15 cellular contexts compared by ENCODE assay signal in the genomic region with DNA sequence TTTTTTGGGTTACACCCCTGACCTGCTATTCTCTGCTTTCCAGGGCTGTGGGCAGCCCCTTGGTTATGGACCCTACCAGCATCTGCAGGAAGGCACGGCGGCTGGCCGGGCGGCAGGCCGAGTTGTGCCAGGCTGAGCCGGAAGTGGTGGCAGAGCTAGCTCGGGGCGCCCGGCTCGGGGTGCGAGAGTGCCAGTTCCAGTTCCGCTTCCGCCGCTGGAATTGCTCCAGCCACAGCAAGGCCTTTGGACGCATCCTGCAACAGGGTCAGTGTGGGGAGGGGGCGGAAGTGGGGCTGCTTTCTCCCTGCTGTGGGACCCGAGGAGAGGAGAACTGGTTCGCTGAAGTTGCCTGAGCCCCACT. TPM values are rescaled to one million over a fixed set of nuclear protein-coding genes. Genes with fewer than 3 reads are reported as not detected.
DNase-seq lines count a peak whose midpoint lies in the region; ATAC-seq, FAIRE-seq and TF ChIP-seq lines count a peak whose summit lies in the region.
"Had no signal": no experiment of that assay in that cellular context is flagged by ENCODE, and none has a peak within 500 bp of the region (broad histone marks: within the 10 kb centered on the region; RNA-seq: fewer than 3 reads in every experiment).

No MANE protein-coding gene starts in this region.

- no peak for FAIRE-seq in GM12891 (lab: Jason Lieb, UNC)
- FAIRE-seq: islet of Langerhans had no signal

- POLR2A ChIA-PET in T-cell (lab: Charles Lee) = no interaction called here

- no peaks in the 10 kb centered on the region for H3K79me2 ChIP-seq in ACC112 (ENCODE audit: control insufficient read depth, insufficient read depth, low read length, unreplicated experiment)

- H3K4me1 ChIP-seq in ACC112 (ENCODE audit: control insufficient read depth, insufficient read depth, low read length, unreplicated experiment) (no peaks in the 10 kb centered on the region), lower lobe of right lung (peaks cover 23% of the 10 kb centered on the region), testis (peaks cover 26% of the 10 kb centered on the region)

- no peaks in the 10 kb centered on the region for H3K36me3 Mint-ChIP-seq in T-cell

- H3K36me3 ChIP-seq in ACC112 (ENCODE audit: insufficient read depth, low read length) = no peaks in the 10 kb centered on the region
- no peaks in the 10 kb centered on the region for H3K36me3 ChIP-seq in lower lobe of right lung
- H3K36me3 ChIP-seq in testis (ENCODE audit: low read depth, missing control alignments) = no peaks in the 10 kb centered on the region

- peaks cover 29 to 50% of the 10 kb centered on the region in 2 donors for H3K27me3 Mint-ChIP-seq in T-cell

- TF ChIP-seq POLR2A in GM12891 (IDR thresholded peaks at IDR 0.05; ENCODE audit: low read depth, low read length) (no peak), testis (IDR thresholded peaks at IDR 0.05) (no peak)

- H3K27ac Mint-ChIP-seq in T-cell = no peak overlapping the region
- H3K27ac Mint-ChIP-seq: activated CD4-positive, alpha-beta T cell treated with anti-CD3 and anti-CD28 coated beads, Interleukin-2, amount 10 ng/mL, durations not matched to agents 7 days and 5 days had no signal

- intact Hi-C loops in lower lobe of right lung (cut with DNase I) = no loop called here
- intact Hi-C loops in testis (cut with DNase I; ENCODE audit: low total_unique reads) = no loop called here

- H3K27me3 ChIP-seq in ACC112 (ENCODE audit: insufficient read depth, low read length) (peaks cover 90% of the 10 kb centered on the region), lower lobe of right lung (ENCODE audit: low read depth) (peaks cover 72% of the 10 kb centered on the region), testis (no peaks in the 10 kb centered on the region)

- TF ChIP-seq CTCF in lower lobe of right lung (IDR thresholded peaks at IDR 0.05) = no peak
- TF ChIP-seq CTCF in testis (IDR thresholded peaks at IDR 0.05) = no peak

- H3K4me1 Mint-ChIP-seq in T-cell = peaks cover 21 to 30% (median 23%) of the 10 kb centered on the region in 3 donors

- peak overlapping the region; percentile 63 to 79 (median 65) for H3K4me3 Mint-ChIP-seq in T-cell
- H3K4me3 Mint-ChIP-seq: activated CD4-positive, alpha-beta T cell treated with anti-CD3 and anti-CD28 coated beads, Interleukin-2, amount 10 ng/mL, durations not matched to agents 7 days and 5 days had no signal

- no peak overlapping the region for H2AFZ ChIP-seq in ACC112 (ENCODE audit: low read length, unreplicated experiment)

- H3K9me3 ChIP-seq in lower lobe of right lung (no peaks in the 10 kb centered on the region), testis (no peaks in the 10 kb centered on the region)

- H3K4me3 ChIP-seq in ACC112 (ENCODE audit: low read depth, low read length) (peak overlapping the region; percentile 32; the same call in 1 of the 2 replicates), lower lobe of right lung (peak overlapping the region; percentile 45), testis (no peak overlapping the region)

- 15 to 22% methylated on average over 9 to 18 of the region's 18 CpGs for WGBS in testis, 2 donors

- H3K27ac ChIP-seq in ACC112 (ENCODE audit: low read depth, low read length) (no peak overlapping the region), lower lobe of right lung (no peak overlapping the region), testis (no peak overlapping the region)
- H3K27ac ChIP-seq: C4-2B, RWPE1 had no signal

- DNase-seq in GM12891 (ENCODE audit: insufficient read length, low spot score) (no peak), T-cell (no peak), lower lobe of right lung (no peak), testis (no peak)
- DNase-seq in activated CD8-positive, alpha-beta memory T cell treated with anti-CD3 and anti-CD28 coated beads, Interleukin-2, amount 50 U/mL, for 4 hours = no peak
- DNase-seq: activated CD4-positive, alpha-beta T cell treated with anti-CD3 and anti-CD28 coated beads, Interleukin-2, amount 10 ng/mL, durations not matched to agents 7 days and 5 days; amniotic stem cell; stimulated activated CD4-positive, alpha-beta T cell treated with anti-CD3 and anti-CD28 coated beads, Interleukin-4, amount 100 ng/mL, for 1 hour had no signal

- CTCF ChIA-PET in T-cell (lab: Charles Lee) = interaction anchor here in 1 of 2 donors (0.6 kb wide), 1 partner anchor 134 kb away, joined by 3 read pairs; no protein-coding TSS in a partner anchor

- ATAC-seq in T-cell (replicated peaks in 1 of 4) = peak in 1 of 4 experiments; percentile 16
- no peak for ATAC-seq in lower lobe of right lung
- ATAC-seq in activated CD4-positive, CD25-positive, alpha-beta regulatory T cell treated with anti-CD3 and anti-CD28 coated beads, Interleukin-2, amount 50 U/mL, for 24 hours = no peak
- ATAC-seq in GM19397 (IDR thresholded peaks at IDR 0.05; ENCODE audit: unreplicated experiment) = no peak

- no peaks in the 10 kb centered on the region for H3K9me3 Mint-ChIP-seq in T-cell
- H3K9me3 Mint-ChIP-seq: activated CD4-positive, alpha-beta T cell treated with anti-CD3 and anti-CD28 coated beads, Interleukin-2, amount 10 ng/mL, durations not matched to agents 7 days and 5 days had no signal

TF ChIP-seq in GM12891, 5 proteins besides CTCF, POLR2A, EP300 and RAD21:
- TF ChIP-seq SPI1 (IDR thresholded peaks at IDR 0.05; ENCODE audit: low read depth, low read length) (0 out of 2 replicates have a peak, but pooled peaks have one; percentile 30), TAF1 (IDR thresholded peaks at IDR 0.05; ENCODE audit: low read depth, low read length) (no peak)

RNA-seq across cellular contexts. Expression of a gene that starts 9.7 kb away (rescaled TPM):
- 34.4 TPM for polyA plus RNA-seq in GM12891 (2012; ENCODE audit: low read depth, missing spikeins)
- 10 to 100 TPM in 1 of 5 donors, 1 to 10 TPM in 4; 3.1 to 10.7 (median 6.1) TPM for total RNA-seq in T-cell
- total RNA-seq in lower lobe of right lung = 0.35 TPM
- total RNA-seq in testis = 1 to 10 TPM; 1.5 to 2.5 TPM
- polyA plus RNA-seq in testis (ENCODE audit: insufficient read depth, low read depth, low replicate concordance) = 2.1 TPM
- total RNA-seq: HT1080 had no signal

RNA-seq across cellular contexts. Expression of a gene that starts 11.4 kb away (rescaled TPM):
- polyA plus RNA-seq in GM12891 (2012; ENCODE audit: low read depth, missing spikeins) = not detected
- total RNA-seq in T-cell (under 1 TPM in 2 of 5 donors, not detected in 3; 0.13 to 0.20 TPM), lower lobe of right lung (0.44 TPM), testis (10 to 100 TPM in 1 of 2 donors, 1 to 10 TPM in 1; 5.5 to 46.5 TPM)
- 2.7 TPM for polyA plus RNA-seq in testis (ENCODE audit: insufficient read depth, low read depth, low replicate concordance)
- total RNA-seq: activated CD4-positive, alpha-beta T cell treated with anti-CD3 and anti-CD28 coated beads, Interleukin-2, amount 10 ng/mL, durations not matched to agents 7 days and 5 days; HT1080 had no signal

RNA-seq across cellular contexts. Expression of a gene that starts 39.4 kb away (rescaled TPM):
- not detected for polyA plus RNA-seq in GM12891 (2012; ENCODE audit: low read depth, missing spikeins)
- not detected for total RNA-seq in T-cell
- not detected for total RNA-seq in lower lobe of right lung
- total RNA-seq in testis = under 1 TPM; 0.25 to 0.39 TPM
- polyA plus RNA-seq in testis (ENCODE audit: insufficient read depth, low read depth, low replicate concordance) = 0.40 TPM
- total RNA-seq: activated CD4-positive, alpha-beta T cell treated with anti-CD3 and anti-CD28 coated beads, Interleukin-2, amount 10 ng/mL, durations not matched to agents 7 days and 5 days; HT1080 had no signal

Comparison
In these comparisons a context has a peak if more than half of its experiments do, and no peak if none do; other contexts are left out.
1. H3K4me3 ChIP-seq: peak in ACC112 (single experiment) and lower lobe of right lung (single experiment); none in testis (0 of 2).